Comparison of ENCODE assay signal across 32 cellular contexts in the genomic region with DNA sequence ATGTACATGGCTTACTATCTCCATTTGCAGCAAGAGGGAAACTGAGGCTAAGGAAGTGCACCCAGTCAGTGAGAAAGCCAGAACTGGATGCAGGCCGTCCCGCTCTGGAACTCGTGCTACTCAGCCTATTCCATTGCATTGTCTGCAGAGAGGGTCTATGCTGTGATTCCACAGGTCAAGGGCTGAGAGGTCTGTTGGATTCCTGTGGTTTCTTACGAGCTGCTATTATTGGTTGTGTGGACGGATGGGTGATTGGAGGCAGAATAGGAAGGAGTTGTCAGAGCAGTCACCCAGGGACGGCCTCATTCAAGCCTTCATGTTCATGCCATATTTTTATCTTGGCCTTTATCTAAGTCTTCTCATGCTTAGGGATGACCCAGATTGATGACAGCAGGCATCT. TPM values are rescaled to one million over a fixed set of nuclear protein-coding genes. Genes with fewer than 3 reads are reported as not detected.
"Had no signal": no experiment of that assay in that cellular context is flagged by ENCODE, and none has a peak within 500 bp of the region (broad histone marks: within the 10 kb centered on the region; RNA-seq: fewer than 3 reads in every experiment).

No MANE protein-coding gene starts in this region.

- ATAC-seq: left colon; mucosa of descending colon; naive thymus-derived CD4-positive, alpha-beta T cell; natural killer cell treated with Interleukin-12 subunit alpha and Interleukin-12 subunit beta and Interleukin-15 and Interleukin-18, amount 100 ng/mL, for 72 hours; pancreas; right cardiac atrium; sciatic nerve; stimulated activated effector memory CD8-positive, alpha-beta T cell treated with anti-CD3 and anti-CD28 coated beads, Interleukin-12 subunit alpha, Interleukin-12 subunit beta, amount 100 ng/mL, for 72 hours had no signal

- H3K27me3 ChIP-seq: pancreas, spleen, suprapubic skin, tibial artery, uterus had no signal

- H3K36me3 ChIP-seq: left ventricle myocardium inferior, pancreas, prostate gland, spleen, thoracic aorta, tibial artery, uterus had no signal

- H3K4me3 ChIP-seq: left ventricle myocardium inferior, lung, mucosa of descending colon, pancreas, prostate gland, spleen, suprapubic skin, thoracic aorta, tibial artery, uterus had no signal

- H3K4me1 ChIP-seq: left ventricle myocardium inferior, pancreas, prostate gland, spleen, tibial artery, uterus had no signal

- H3K9me3 ChIP-seq: mucosa of descending colon, pancreas, prostate gland, suprapubic skin, thoracic aorta, tibial artery, uterus had no signal

- FAIRE-seq: kidney, pancreas, small intestine had no signal

- DNase-seq: hippocampal formation; kidney; left colon; left ventricle myocardium inferior; midbrain; mucosa of descending colon; naive thymus-derived CD4-positive, alpha-beta T cell; nucleus accumbens; pancreas; posterior cingulate gyrus; retina; right cardiac atrium; small intestine; spleen; stimulated activated CD4-positive, alpha-beta T cell treated with anti-CD3 and anti-CD28 coated beads, Interleukin-4, amount 100 ng/mL, for 24 hours; stimulated activated naive CD4-positive, alpha-beta T cell; tibial artery; uterus had no signal

- H3K27ac ChIP-seq: left ventricle myocardium inferior, pancreas, prostate gland, spleen, suprapubic skin, thoracic aorta, tibial artery, uterus had no signal

RNA-seq across cellular contexts. Expression of a gene that starts 33.4 kb away (rescaled TPM):
- total RNA-seq: kidney; left colon; left ventricle myocardium inferior; lower leg skin; mesenteric fat pad; mucosa of descending colon; myocyte; naive thymus-derived CD4-positive, alpha-beta T cell; natural killer cell treated with Interleukin-12 subunit alpha and Interleukin-12 subunit beta and Interleukin-15 and Interleukin-18, amount 100 ng/mL, for 72 hours; neural crest cell; osteoblast; right cardiac atrium; spleen; subcutaneous adipose tissue; suprapubic skin; thoracic aorta; ureter; uterus had no signal
- polyA plus RNA-seq: naive thymus-derived CD4-positive, alpha-beta T cell; right cardiac atrium had no signal
